ENCODE assay signal across 17 cellular contexts in genomic region chr12:97995578-97995977, GRCh38.
DNase-seq lines count a peak whose midpoint lies in the region; ATAC-seq and TF ChIP-seq lines count a peak whose summit lies in the region.
"Had no signal": no experiment of that assay in that cellular context is flagged by ENCODE, and none has a peak within 500 bp of the region (broad histone marks: within the 10 kb centered on the region; RNA-seq: fewer than 3 reads in every experiment).

No MANE protein-coding gene starts in this region.

- TF ChIP-seq CTCF in fibroblast of mammary gland (conservative IDR thresholded peaks at IDR 0.05; ENCODE audit: control insufficient read depth, insufficient read depth, low read depth, low read length) (no peak), smooth muscle cell (IDR thresholded peaks at IDR 0.05; ENCODE audit: borderline replicate concordance, insufficient read depth, poor library complexity, severe bottlenecking) (no peak), left lung (IDR thresholded peaks at IDR 0.05) (no peak)

- no peak overlapping the region for H3K4me3 ChIP-seq in fibroblast of mammary gland (ENCODE audit: control insufficient read depth, low read depth, low read length)
- H3K4me3 ChIP-seq in smooth muscle cell: no peak overlapping the region
- no peak overlapping the region for H3K4me3 ChIP-seq in left lung
- H3K4me3 ChIP-seq: A549, GM12878 had no signal

- H3F3A ChIP-seq in smooth muscle cell (ENCODE audit: low read depth): peaks cover 8% of the 10 kb centered on the region

- H3K36me3 ChIP-seq in smooth muscle cell (ENCODE audit: low read depth) (no peaks in the 10 kb centered on the region), left lung (no peaks in the 10 kb centered on the region)

- H3K9ac ChIP-seq in smooth muscle cell (ENCODE audit: low read depth): no peak overlapping the region

- intact Hi-C loops in left lung (cut with DNase I): no loop called here

- no peaks in the 10 kb centered on the region for H4K20me1 ChIP-seq in smooth muscle cell (ENCODE audit: low read depth)

- WGBS in smooth muscle cell (ENCODE audit: low lambda C conversion rate): 20% methylated on average over 2 of the region's 2 CpGs

- ATAC-seq in left lung: no peak
- ATAC-seq: A549, GM12878 had no signal

- DNase-seq in DMS53 (lab: John Stamatoyannopoulos, UW) (peak; percentile 15), DMS53 treated with DMSO at 0.1 percent for 48 hours (lab: John Stamatoyannopoulos, UW; ENCODE audit: unreplicated experiment) (no peak), NCI-H69 (lab: John Stamatoyannopoulos, UW) (peak; percentile 19), fibroblast of mammary gland (ENCODE audit: low read depth) (peak; percentile 21), smooth muscle cell (lab: John Stamatoyannopoulos, UW; ENCODE audit: unreplicated experiment) (no peak), left lung (no peak), NCI-H1417 (lab: John Stamatoyannopoulos, UW) (no peak)
- DNase-seq: AML-193; CD4-positive, alpha-beta memory T cell; DMS153; DND-41; EL; H9 had no signal

- no peak overlapping the region for H2AFZ ChIP-seq in smooth muscle cell (ENCODE audit: low read depth)

- H3K4me1 ChIP-seq in smooth muscle cell (ENCODE audit: low read depth): no peaks in the 10 kb centered on the region
- no peaks in the 10 kb centered on the region for H3K4me1 ChIP-seq in left lung
- H3K4me1 ChIP-seq: A549 had no signal

- H3K27me3 ChIP-seq in smooth muscle cell (ENCODE audit: low read depth) (no peaks in the 10 kb centered on the region), left lung (no peaks in the 10 kb centered on the region)

- H3K27ac ChIP-seq in smooth muscle cell (ENCODE audit: low read depth) (peak overlapping the region; percentile 79), left lung (no peak overlapping the region)
- H3K27ac ChIP-seq: 22Rv1, A549, C4-2B had no signal

- H3K79me2 ChIP-seq in smooth muscle cell (ENCODE audit: low read depth): no peaks in the 10 kb centered on the region

- H3K9me3 ChIP-seq in smooth muscle cell (replicated peaks; ENCODE audit: low read depth): no peaks in the 10 kb centered on the region
- H3K9me3 ChIP-seq in left lung: peaks cover 0 to 17% of the 10 kb centered on the region in 2 donors
- H3K9me3 ChIP-seq: A549 had no signal

- H3K4me2 ChIP-seq in smooth muscle cell: peak overlapping the region; percentile 33
- H3K4me2 ChIP-seq: A549 had no signal

Comparison
In these comparisons a context has a peak if more than half of its experiments do, and no peak if none do; other contexts are left out.
1. DNase-seq: peak in DMS53 (single experiment), NCI-H69 (single experiment) and fibroblast of mammary gland (single experiment); none in DMS53 treated with DMSO at 0.1 percent for 48 hours (single experiment), smooth muscle cell (single experiment), left lung (0 of 2) and NCI-H1417 (0 of 3).